Comparison of ENCODE assay signal across 1 cellular context in genomic region chr15:71732636-71733035, GRCh38.
TF ChIP-seq lines count a peak whose summit lies in the region.

No MANE protein-coding gene starts in this region.

TF ChIP-seq in HepG2, 621 proteins besides CTCF, POLR2A, EP300 and RAD21 (continued from another document and continues in another):
- no peak for TF ChIP-seq ZBTB40 (IDR thresholded peaks at IDR 0.05)
- no peak; the same call in 1 of the 2 replicates for TF ChIP-seq ZBTB40 (CRISPR knock-in tag; IDR thresholded peaks at IDR 0.05)
- no peak for TF ChIP-seq ZFP36 (IDR thresholded peaks at IDR 0.05; ENCODE audit: borderline replicate concordance, low read depth, low read length, partially characterized antibody)
- no peak for TF ChIP-seq ZNF577 (CRISPR knock-in tag; IDR thresholded peaks at IDR 0.05; ENCODE audit: borderline replicate concordance, low read depth)
- TF ChIP-seq ZNF615 (CRISPR knock-in tag; IDR thresholded peaks at IDR 0.05; ENCODE audit: borderline replicate concordance), result no peak
- no peak for TF ChIP-seq U2AF2 (IDR thresholded peaks at IDR 0.05; ENCODE audit: low read depth, low read length)
- no peak for TF ChIP-seq DPF2 (CRISPR knock-in tag; IDR thresholded peaks at IDR 0.05; ENCODE audit: borderline replicate concordance, low read depth)
- TF ChIP-seq ARHGAP35 (CRISPR knock-in tag; IDR thresholded peaks at IDR 0.05; ENCODE audit: borderline replicate concordance), result no peak
- TF ChIP-seq, protein P1, sequence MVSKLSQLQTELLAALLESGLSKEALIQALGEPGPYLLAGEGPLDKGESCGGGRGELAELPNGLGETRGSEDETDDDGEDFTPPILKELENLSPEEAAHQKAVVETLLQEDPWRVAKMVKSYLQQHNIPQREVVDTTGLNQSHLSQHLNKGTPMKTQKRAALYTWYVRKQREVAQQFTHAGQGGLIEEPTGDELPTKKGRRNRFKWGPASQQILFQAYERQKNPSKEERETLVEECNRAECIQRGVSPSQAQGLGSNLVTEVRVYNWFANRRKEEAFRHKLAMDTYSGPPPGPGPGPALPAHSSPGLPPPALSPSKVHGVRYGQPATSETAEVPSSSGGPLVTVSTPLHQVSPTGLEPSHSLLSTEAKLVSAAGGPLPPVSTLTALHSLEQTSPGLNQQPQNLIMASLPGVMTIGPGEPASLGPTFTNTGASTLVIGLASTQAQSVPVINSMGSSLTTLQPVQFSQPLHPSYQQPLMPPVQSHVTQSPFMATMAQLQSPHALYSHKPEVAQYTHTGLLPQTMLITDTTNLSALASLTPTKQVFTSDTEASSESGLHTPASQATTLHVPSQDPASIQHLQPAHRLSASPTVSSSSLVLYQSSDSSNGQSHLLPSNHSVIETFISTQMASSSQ (IDR thresholded peaks at IDR 0.05; ENCODE audit: low read depth), result peak; percentile 62; the same call in 1 of the 2 replicates
- TF ChIP-seq, protein P1 (CRISPR knock-in tag; IDR thresholded peaks at IDR 0.05; ENCODE audit: borderline replicate concordance), result no peak
- TF ChIP-seq ATF1 (CRISPR knock-in tag; IDR thresholded peaks at IDR 0.05), result no peak
- TF ChIP-seq FOXK1 (CRISPR knock-in tag; IDR thresholded peaks at IDR 0.05; ENCODE audit: borderline replicate concordance, low read depth), result no peak
- TF ChIP-seq ZNF839 (CRISPR knock-in tag; IDR thresholded peaks at IDR 0.05; ENCODE audit: borderline replicate concordance), result no peak
- peak; percentile 76 for TF ChIP-seq TFAP4 (IDR thresholded peaks at IDR 0.05; ENCODE audit: borderline replicate concordance, low read depth)
- TF ChIP-seq KDM3A (CRISPR knock-in tag; IDR thresholded peaks at IDR 0.05; ENCODE audit: low read depth), result no peak
- 0 out of 2 replicates have a peak, but pooled peaks have one; percentile 40 for TF ChIP-seq ARID5B (CRISPR knock-in tag; IDR thresholded peaks at IDR 0.05)
- TF ChIP-seq FOXO4 (CRISPR knock-in tag; conservative IDR thresholded peaks at IDR 0.05), result no peak
- TF ChIP-seq ETV5 (CRISPR knock-in tag; IDR thresholded peaks at IDR 0.05; ENCODE audit: borderline replicate concordance), result no peak; the same call in 1 of the 2 replicates
- TF ChIP-seq RARA (CRISPR knock-in tag; IDR thresholded peaks at IDR 0.05), result peak; percentile 29; the same call in 1 of the 2 replicates
- no peak for TF ChIP-seq MYC (CRISPR knock-in tag; IDR thresholded peaks at IDR 0.05; ENCODE audit: borderline replicate concordance)
- TF ChIP-seq HNF4G (IDR thresholded peaks at IDR 0.05; ENCODE audit: borderline replicate concordance, low read depth, low read length), result peak; percentile 44; the same call in 1 of the 2 replicates
- TF ChIP-seq HNF4G (CRISPR knock-in tag; IDR thresholded peaks at IDR 0.05; ENCODE audit: borderline replicate concordance, low read depth), result no peak
- TF ChIP-seq SALL1 (CRISPR knock-in tag; IDR thresholded peaks at IDR 0.05), result peak; percentile 63; the same call in 1 of the 2 replicates
- peak; percentile 78 for TF ChIP-seq ZNF263 (CRISPR knock-in tag; IDR thresholded peaks at IDR 0.05)
- TF ChIP-seq FOXC1 (CRISPR knock-in tag; IDR thresholded peaks at IDR 0.05; ENCODE audit: borderline replicate concordance), result no peak
- no peak for TF ChIP-seq MZF1 (CRISPR knock-in tag; IDR thresholded peaks at IDR 0.05; ENCODE audit: borderline replicate concordance)
- TF ChIP-seq ZNF607 (CRISPR knock-in tag; IDR thresholded peaks at IDR 0.05; ENCODE audit: borderline replicate concordance), result no peak
- TF ChIP-seq ZNF337 (CRISPR knock-in tag; IDR thresholded peaks at IDR 0.05; ENCODE audit: borderline replicate concordance, low read depth), result no peak
- TF ChIP-seq ZNF687 (CRISPR knock-in tag; IDR thresholded peaks at IDR 0.05), result no peak
